Comparison of ENCODE assay signal across 8 cellular contexts in genomic region chr20:43658068-43658722, GRCh38. TPM values are rescaled to one million over a fixed set of nuclear protein-coding genes. Genes with fewer than 3 reads are reported as not detected.
DNase-seq lines count a peak whose midpoint lies in the region; ATAC-seq and TF ChIP-seq lines count a peak whose summit lies in the region.

No MANE protein-coding gene starts in this region.

- H3K36me3 Mint-ChIP-seq in MCF 10A (ENCODE audit: insufficient read depth, unreplicated experiment) = peaks cover 6% of the 10 kb centered on the region

- H3K27me3 ChIP-seq in AG04450 (ENCODE audit: control insufficient read depth, insufficient read depth, low read length) (no peaks in the 10 kb centered on the region), NT2/D1 (ENCODE audit: insufficient read depth, insufficient read length) (no peaks in the 10 kb centered on the region), thymus (ENCODE audit: control insufficient read depth, insufficient read depth) (no peaks in the 10 kb centered on the region)

- ATAC-seq in GM21381 (IDR thresholded peaks at IDR 0.05; ENCODE audit: unreplicated experiment) (peak; percentile 3), mucosa of descending colon (peak; percentile 16), GM18870 (IDR thresholded peaks at IDR 0.05; ENCODE audit: unreplicated experiment) (no peak)

- no peak for DNase-seq in AG04450 (ENCODE audit: low read depth, low spot score)
- no peak for DNase-seq in NT2/D1 (ENCODE audit: low read depth, low spot score)
- DNase-seq in MCF 10A (ENCODE audit: unreplicated experiment) = peak; percentile 37
- DNase-seq in mucosa of descending colon = no peak
- no peak for DNase-seq in SHP77 (lab: John Stamatoyannopoulos, UW)

- H3K9ac ChIP-seq in NT2/D1 (ENCODE audit: insufficient read length, low read depth) = peak overlapping the region; percentile 98

- no TSS peak for BruUV-seq in MCF 10A (replicated peaks; lab: Mats Ljungman, UMichigan)

- H3K4me3 Mint-ChIP-seq in MCF 10A (ENCODE audit: unreplicated experiment) = peak overlapping the region; percentile 93

- H3K27ac Mint-ChIP-seq in MCF 10A (ENCODE audit: low read depth, unreplicated experiment) = peak overlapping the region; percentile 98

- POLR2A ChIA-PET in AG04450 (lab: Yijun Ruan, JAX) = no interaction called here
- POLR2A ChIA-PET in MCF 10A (lab: Yijun Ruan, JAX) = no interaction called here

- H3K9me3 Mint-ChIP-seq in MCF 10A (ENCODE audit: unreplicated experiment) = no peaks in the 10 kb centered on the region

- peak overlapping the region; percentile 59 for H3K27ac ChIP-seq in AG04450 (ENCODE audit: low read depth, low read length)
- peak overlapping the region; percentile 83 for H3K27ac ChIP-seq in thymus (ENCODE audit: low read depth)

- no peaks in the 10 kb centered on the region for H3K4me1 Mint-ChIP-seq in MCF 10A (ENCODE audit: insufficient read depth, unreplicated experiment)

- H3K36me3 ChIP-seq in NT2/D1 (ENCODE audit: insufficient read depth, insufficient read length, low read length) (no peaks in the 10 kb centered on the region), mucosa of descending colon (ENCODE audit: low read depth) (no peaks in the 10 kb centered on the region), thymus (ENCODE audit: control insufficient read depth, insufficient read depth) (no peaks in the 10 kb centered on the region)

- peaks cover 5% of the 10 kb centered on the region for H3K4me1 ChIP-seq in NT2/D1 (ENCODE audit: insufficient read depth, insufficient read length)
- peaks cover 4% of the 10 kb centered on the region for H3K4me1 ChIP-seq in mucosa of descending colon (ENCODE audit: low read depth)
- H3K4me1 ChIP-seq in thymus (ENCODE audit: control insufficient read depth, insufficient read depth, low read length) = peaks cover 6% of the 10 kb centered on the region

- H3K4me3 ChIP-seq in AG04450 (ENCODE audit: low read depth, low read length) = peak overlapping the region; percentile 69
- H3K4me3 ChIP-seq in NT2/D1 (ENCODE audit: insufficient read length, low read depth) = peak overlapping the region; percentile 96
- no peak overlapping the region for H3K4me3 ChIP-seq in mucosa of descending colon
- peak overlapping the region; percentile 91 for H3K4me3 ChIP-seq in thymus (ENCODE audit: low read length)

- CTCF ChIA-PET in AG04450 (lab: Charles Lee) (interaction anchor here (0.6 kb wide), 1 partner anchor 126 kb away, joined by 4 read pairs; no protein-coding TSS in a partner anchor), MCF 10A (lab: Yijun Ruan, JAX) (no interaction called here)

- H3K9me3 ChIP-seq in AG04450 (ENCODE audit: control insufficient read depth, insufficient read depth, low read length) (no peaks in the 10 kb centered on the region), NT2/D1 (ENCODE audit: insufficient read depth, low read length) (no peaks in the 10 kb centered on the region), mucosa of descending colon (no peaks in the 10 kb centered on the region), thymus (ENCODE audit: control insufficient read depth) (no peaks in the 10 kb centered on the region)

- intact Hi-C loops in MCF 10A (cut with micrococcal nuclease) (no loop called here), mucosa of descending colon (cut with DNase I, micrococcal nuclease) (no loop called here)

- no peaks in the 10 kb centered on the region for H3K27me3 Mint-ChIP-seq in MCF 10A (ENCODE audit: insufficient read depth, unreplicated experiment)

- 81% methylated on average over 11 of the region's 11 CpGs for WGBS in thymus

- TF ChIP-seq CTCF in AG04450 (IDR thresholded peaks at IDR 0.05; ENCODE audit: low read depth, low read length) (0 out of 2 replicates have a peak, but pooled peaks have one; percentile 24), MCF 10A (IDR thresholded peaks at IDR 0.05; ENCODE audit: unreplicated experiment) (no peak), mucosa of descending colon (IDR thresholded peaks at IDR 0.05) (no peak)

RNA-seq across cellular contexts. Expression of gene MYBL2, which starts 8.7 kb away (rescaled TPM):
- polyA plus RNA-seq in AG04450 (2011; rRNA removed) (1.7 and 2.5 TPM in 2 replicates), thymus (2.4 TPM)
- polyA minus RNA-seq in AG04450 (2011; rRNA and poly(A)+ RNA removed) = 6.6 and 7.5 TPM in 2 replicates
- total RNA-seq in MCF 10A (2022) (16.4 and 44.3 TPM in 2 replicates), mucosa of descending colon (10 to 100 TPM in 1 of 3 donors, 1 to 10 TPM in 2; 1.9 to 19.5 (median 5.1) TPM)
